10 cellular contexts compared by ENCODE assay signal in genomic region chr2:64063454-64063853, GRCh38. TPM values are rescaled to one million over a fixed set of nuclear protein-coding genes. Genes with fewer than 3 reads are reported as not detected.
DNase-seq lines count a peak whose midpoint lies in the region; ATAC-seq and TF ChIP-seq lines count a peak whose summit lies in the region.
"Had no signal": no experiment of that assay in that cellular context is flagged by ENCODE, and none has a peak within 500 bp of the region (broad histone marks: within the 10 kb centered on the region; RNA-seq: fewer than 3 reads in every experiment).

No MANE protein-coding gene starts in this region.

- no peaks in the 10 kb centered on the region for H3K79me2 ChIP-seq in KMS-11 (ENCODE audit: insufficient read depth, low read depth)

- H3K36me3 ChIP-seq in KMS-11 (ENCODE audit: insufficient read depth) (no peaks in the 10 kb centered on the region), RWPE2 (ENCODE audit: low read depth) (no peaks in the 10 kb centered on the region), esophagus squamous epithelium (no peaks in the 10 kb centered on the region), skeletal muscle tissue (ENCODE audit: control insufficient read depth in 3 of 3, insufficient read depth in 3 of 3, low read length in 3 of 3) (no peaks in the 10 kb centered on the region), gastroesophageal sphincter (no peaks in the 10 kb centered on the region)

- no peak overlapping the region for H3K4me3 ChIP-seq in KMS-11 (IDR thresholded peaks at IDR 0.05; ENCODE audit: insufficient read depth, low read depth, low read length)
- H3K4me3 ChIP-seq in RWPE2 (ENCODE audit: severe bottlenecking) = no peak overlapping the region
- no peak overlapping the region for H3K4me3 ChIP-seq in esophagus squamous epithelium
- no peak overlapping the region for H3K4me3 ChIP-seq in skeletal muscle tissue (ENCODE audit: low read length in 3 of 3)
- H3K4me3 ChIP-seq in gastroesophageal sphincter = no peak overlapping the region
- H3K4me3 ChIP-seq: SK-N-MC had no signal

- H3K27ac ChIP-seq in KMS-11 (peak overlapping the region; percentile 22), RWPE2 (ENCODE audit: poor library complexity, severe bottlenecking) (peak overlapping the region; percentile 63), esophagus squamous epithelium (peak overlapping the region; percentile 48 to 86 (median 83)), skeletal muscle tissue (ENCODE audit: low read depth, low read length) (peak overlapping the region; percentile 62), gastroesophageal sphincter (peak overlapping the region in 2 of 4 donors; percentile 66 to 72)
- H3K27ac ChIP-seq: SK-N-MC had no signal

- no peak for TF ChIP-seq POLR2A in esophagus squamous epithelium (IDR thresholded peaks at IDR 0.05)
- no peak for TF ChIP-seq POLR2A in gastroesophageal sphincter (IDR thresholded peaks at IDR 0.05)

- H3K4me2 ChIP-seq in KMS-11 = peak overlapping the region; percentile 44; the same call in 1 of the 2 replicates

- no peak for ATAC-seq in RWPE2 (ENCODE audit: low read depth)
- no peak for ATAC-seq in gastroesophageal sphincter
- ATAC-seq in GM18502 (IDR thresholded peaks at IDR 0.05; ENCODE audit: poor library complexity, unreplicated experiment) = no peak

- H4K20me1 ChIP-seq in KMS-11 (ENCODE audit: insufficient read depth) = no peaks in the 10 kb centered on the region

- H3K9ac ChIP-seq in KMS-11 = no peak overlapping the region
- no peak overlapping the region for H3K9ac ChIP-seq in skeletal muscle tissue (ENCODE audit: low read depth in 1 of 3, low read length in 3 of 3)

- intact Hi-C loops in esophagus squamous epithelium (cut with DNase I) = no loop called here

- no peak for TF ChIP-seq EP300 in gastroesophageal sphincter (IDR thresholded peaks at IDR 0.05)

- DNase-seq in RWPE2 (ENCODE audit: low spot score) = no peak
- no peak for DNase-seq in esophagus squamous epithelium (lab: John Stamatoyannopoulos, UW)
- DNase-seq in ecto neural progenitor cell (ENCODE audit: low spot score) = no peak
- DNase-seq: activated CD4-positive, alpha-beta T cell treated with anti-CD3 and anti-CD28 coated beads, Interleukin-2, amount 50 U/mL, for 4 hours; NCI-H2171 had no signal

- H3K9me3 ChIP-seq in RWPE2 (ENCODE audit: severe bottlenecking) = no peaks in the 10 kb centered on the region
- no peaks in the 10 kb centered on the region for H3K9me3 ChIP-seq in esophagus squamous epithelium
- no peaks in the 10 kb centered on the region for H3K9me3 ChIP-seq in skeletal muscle tissue (ENCODE audit: control insufficient read depth in 3 of 3, low read length in 3 of 3)
- H3K9me3 ChIP-seq in gastroesophageal sphincter = no peaks in the 10 kb centered on the region

- TF ChIP-seq CTCF in KMS-11 (conservative IDR thresholded peaks at IDR 0.05; ENCODE audit: low read depth, low read length) (no peak), RWPE2 (IDR thresholded peaks at IDR 0.05; ENCODE audit: poor library complexity, severe bottlenecking) (no peak), esophagus squamous epithelium (IDR thresholded peaks at IDR 0.05) (no peak), gastroesophageal sphincter (IDR thresholded peaks at IDR 0.05) (no peak)

- peak overlapping the region; percentile 7; the same call in 1 of the 2 replicates for H2AFZ ChIP-seq in KMS-11 (ENCODE audit: low read depth)

- H3K4me1 ChIP-seq in KMS-11 (ENCODE audit: low read depth, poor library complexity, severe bottlenecking) = peaks cover 32% of the 10 kb centered on the region
- H3K4me1 ChIP-seq in RWPE2 (ENCODE audit: insufficient read depth, poor library complexity, severe bottlenecking) = peaks cover 19% of the 10 kb centered on the region
- peaks cover 18 to 55% (median 25%) of the 10 kb centered on the region in 3 donors for H3K4me1 ChIP-seq in esophagus squamous epithelium
- H3K4me1 ChIP-seq in skeletal muscle tissue (ENCODE audit: control insufficient read depth in 3 of 3, insufficient read depth in 3 of 3, low read length in 3 of 3) = peaks cover 0 to 5% (median 2%) of the 10 kb centered on the region in 3 donors
- peaks cover 0 to 15% (median 0%) of the 10 kb centered on the region in 3 donors for H3K4me1 ChIP-seq in gastroesophageal sphincter

- WGBS in esophagus squamous epithelium, 2 donors = 74 to 80% methylated on average over 3 of the region's 3 CpGs
- WGBS in gastroesophageal sphincter (ENCODE audit: low coverage in 1 of 2), 2 donors = 79 to 92% methylated on average over 3 of the region's 3 CpGs

- H3K27me3 ChIP-seq in KMS-11 (ENCODE audit: insufficient read depth, low read depth) = no peaks in the 10 kb centered on the region
- no peaks in the 10 kb centered on the region for H3K27me3 ChIP-seq in RWPE2 (ENCODE audit: insufficient read depth, poor library complexity, severe bottlenecking)
- no peaks in the 10 kb centered on the region for H3K27me3 ChIP-seq in esophagus squamous epithelium
- no peaks in the 10 kb centered on the region for H3K27me3 ChIP-seq in skeletal muscle tissue (ENCODE audit: control insufficient read depth in 3 of 3, insufficient read depth in 3 of 3, low read length in 3 of 3)
- H3K27me3 ChIP-seq in gastroesophageal sphincter = no peaks in the 10 kb centered on the region

RNA-seq across cellular contexts. Expression of gene VPS54, which starts 44.2 kb away (rescaled TPM):
- 10 to 100 TPM; 10.4 to 25.2 (median 19.0) TPM for total RNA-seq in esophagus squamous epithelium
- total RNA-seq in skeletal muscle tissue = 25.1 TPM
- total RNA-seq in gastroesophageal sphincter = 10 to 100 TPM; 21.7 to 33.2 (median 27.2) TPM
